ENCODE assay signal across 30 cellular contexts in the genomic region with DNA sequence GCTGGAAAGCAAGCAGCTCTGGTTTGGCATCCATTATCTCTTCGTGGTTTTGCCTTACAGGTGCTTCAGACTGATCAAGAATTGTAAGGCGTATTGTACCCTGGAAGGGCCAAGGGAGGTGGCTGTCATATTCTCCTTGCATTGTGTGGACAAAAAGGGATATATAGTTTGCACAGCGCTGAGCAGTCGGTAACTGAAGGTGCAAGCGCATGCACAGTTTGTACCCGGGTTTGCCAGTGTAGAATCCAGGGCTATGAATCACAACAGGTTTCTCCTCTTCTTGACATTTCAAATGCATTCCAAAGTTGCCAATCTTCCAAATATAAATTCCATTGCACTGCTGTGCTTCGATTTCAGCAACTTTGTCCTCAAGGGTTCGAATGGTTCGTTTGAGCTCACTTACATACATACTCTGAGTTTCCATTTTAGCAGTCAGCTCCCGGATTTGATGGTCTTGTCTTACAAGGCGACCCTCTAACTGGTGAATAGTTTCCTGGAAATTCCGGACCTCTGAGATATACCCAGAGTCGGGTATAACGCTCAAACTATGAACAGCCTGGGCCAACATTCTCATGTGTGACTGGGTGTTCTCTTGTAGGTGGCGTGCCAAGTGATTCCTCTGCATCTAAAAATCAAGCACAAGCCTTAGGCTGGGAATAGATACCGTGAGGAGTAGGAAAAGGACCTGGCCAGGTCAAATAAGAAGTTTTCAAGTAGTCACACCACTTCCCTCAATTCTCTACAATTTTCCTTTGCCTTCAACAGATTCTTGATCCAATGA.
"Had no signal": no experiment of that assay in that cellular context is flagged by ENCODE, and none has a peak within 500 bp of the region (broad histone marks: within the 10 kb centered on the region; RNA-seq: fewer than 3 reads in every experiment).

No MANE protein-coding gene starts in this region.

- H3K27me3 Mint-ChIP-seq: activated CD4-positive, alpha-beta memory T cell treated with anti-CD3 and anti-CD28 coated beads, Interleukin-2, amount 10 ng/mL, durations not matched to agents 7 days and 5 days; activated CD4-positive, alpha-beta T cell treated with anti-CD3 and anti-CD28 coated beads, Interleukin-2, amount 10 ng/mL, durations not matched to agents 7 days and 5 days; activated naive CD4-positive, alpha-beta T cell treated with anti-CD3 and anti-CD28 coated beads, Interleukin-2, amount 10 ng/mL, durations not matched to agents 7 days and 5 days; activated naive CD8-positive, alpha-beta T cell treated with anti-CD3 and anti-CD28 coated beads, Interleukin-2, amount 10 ng/mL, durations not matched to agents 7 days and 5 days; central memory CD8-positive, alpha-beta T cell; dendritic cell treated with granulocyte-macrophage colony-stimulating factor and Interleukin-4, amounts not matched to agents 40 ng/mL and 50 ng/mL, for 4 days; T-helper 17 cell had no signal

- H3K4me3 Mint-ChIP-seq: activated CD4-positive, alpha-beta memory T cell treated with anti-CD3 and anti-CD28 coated beads, Interleukin-2, amount 10 ng/mL, durations not matched to agents 7 days and 5 days; activated CD4-positive, alpha-beta T cell treated with anti-CD3 and anti-CD28 coated beads, Interleukin-2, amount 10 ng/mL, durations not matched to agents 7 days and 5 days; activated naive CD4-positive, alpha-beta T cell treated with anti-CD3 and anti-CD28 coated beads, Interleukin-2, amount 10 ng/mL, durations not matched to agents 7 days and 5 days; activated naive CD8-positive, alpha-beta T cell treated with anti-CD3 and anti-CD28 coated beads, Interleukin-2, amount 10 ng/mL, durations not matched to agents 7 days and 5 days; activated T-cell treated with anti-CD3 and anti-CD28 coated beads, Interleukin-2, amount 50 U/mL, for 72 hours; central memory CD8-positive, alpha-beta T cell; dendritic cell treated with granulocyte-macrophage colony-stimulating factor and Interleukin-4, amounts not matched to agents 40 ng/mL and 50 ng/mL, for 4 days; endodermal cell; T-helper 17 cell; WTC11 had no signal

- H3K27ac ChIP-seq: ascending aorta, brain microvascular endothelial cell, coronary artery, dorsolateral prefrontal cortex, esophagus muscularis mucosa, foreskin keratinocyte, gastrocnemius medialis, VCaP had no signal

- ATAC-seq: activated naive CD4-positive, alpha-beta T cell treated with anti-CD3 and anti-CD28 coated beads, Interleukin-2, amount 50 U/mL, for 72 hours; activated T-cell treated with anti-CD3 and anti-CD28 coated beads, Interleukin-2, amount 50 U/mL, for 72 hours; foreskin keratinocyte; gastrocnemius medialis; T-helper 17 cell; WTC11 had no signal

- H3K27ac Mint-ChIP-seq: activated CD4-positive, alpha-beta memory T cell treated with anti-CD3 and anti-CD28 coated beads, Interleukin-2, amount 10 ng/mL, durations not matched to agents 7 days and 5 days; activated CD4-positive, alpha-beta T cell treated with anti-CD3 and anti-CD28 coated beads, Interleukin-2, amount 10 ng/mL, durations not matched to agents 7 days and 5 days; activated naive CD4-positive, alpha-beta T cell treated with anti-CD3 and anti-CD28 coated beads, Interleukin-2, amount 10 ng/mL, durations not matched to agents 7 days and 5 days; activated naive CD4-positive, alpha-beta T cell treated with anti-CD3 and anti-CD28 coated beads, Interleukin-2, amount 50 U/mL, for 72 hours; activated naive CD8-positive, alpha-beta T cell treated with anti-CD3 and anti-CD28 coated beads, Interleukin-2, amount 10 ng/mL, durations not matched to agents 7 days and 5 days; dendritic cell treated with granulocyte-macrophage colony-stimulating factor and Interleukin-4, amounts not matched to agents 40 ng/mL and 50 ng/mL, for 4 days; endodermal cell; T-helper 17 cell; WTC11 had no signal

- H3K4me1 Mint-ChIP-seq: endodermal cell, WTC11 had no signal

- FAIRE-seq: bronchial epithelial cell, TTC549 had no signal

- H3K27me3 ChIP-seq: ascending aorta, brain microvascular endothelial cell, dorsolateral prefrontal cortex, esophagus muscularis mucosa, foreskin keratinocyte, gastrocnemius medialis, heart right ventricle had no signal

- H3K4me1 ChIP-seq: foreskin keratinocyte had no signal

- H3K4me3 ChIP-seq: ascending aorta, coronary artery, dorsolateral prefrontal cortex, esophagus muscularis mucosa, gastrocnemius medialis, heart right ventricle had no signal

- DNase-seq: activated CD4-positive, alpha-beta memory T cell treated with anti-CD3 and anti-CD28 coated beads, Interleukin-2, amount 10 ng/mL, durations not matched to agents 7 days and 5 days; activated CD4-positive, alpha-beta T cell treated with anti-CD3 and anti-CD28 coated beads for 1 hour; activated CD4-positive, alpha-beta T cell treated with anti-CD3 and anti-CD28 coated beads for 4 hours; activated CD4-positive, alpha-beta T cell treated with anti-CD3 and anti-CD28 coated beads, Interleukin-2, amount 10 ng/mL, durations not matched to agents 7 days and 5 days; activated CD4-positive, alpha-beta T cell treated with anti-CD3 and anti-CD28 coated beads, Interleukin-2, amount 50 U/mL, for 4 hours; activated gamma-delta T cell; activated naive CD4-positive, alpha-beta T cell; activated naive CD4-positive, alpha-beta T cell treated with anti-CD3 and anti-CD28 coated beads, Interleukin-2, amount 10 ng/mL, durations not matched to agents 7 days and 5 days; activated naive CD8-positive, alpha-beta T cell treated with anti-CD3 and anti-CD28 coated beads, Interleukin-2, amount 10 ng/mL, durations not matched to agents 7 days and 5 days; activated T-cell treated with anti-CD3 and anti-CD28 coated beads, Interleukin-2, amount 50 U/mL, for 72 hours; brain microvascular endothelial cell; dorsolateral prefrontal cortex; effector memory CD4-positive, alpha-beta T cell; endodermal cell; foreskin keratinocyte; gastrocnemius medialis; glutamatergic neuron; heart right ventricle; T-helper 1 cell; T-helper 17 cell had no signal

- H3K9me3 ChIP-seq: ascending aorta, esophagus muscularis mucosa, gastrocnemius medialis, heart right ventricle had no signal

- H3K9me3 Mint-ChIP-seq: activated CD4-positive, alpha-beta memory T cell treated with anti-CD3 and anti-CD28 coated beads, Interleukin-2, amount 10 ng/mL, durations not matched to agents 7 days and 5 days; activated CD4-positive, alpha-beta T cell treated with anti-CD3 and anti-CD28 coated beads, Interleukin-2, amount 10 ng/mL, durations not matched to agents 7 days and 5 days; activated naive CD4-positive, alpha-beta T cell treated with anti-CD3 and anti-CD28 coated beads, Interleukin-2, amount 10 ng/mL, durations not matched to agents 7 days and 5 days; activated naive CD4-positive, alpha-beta T cell treated with anti-CD3 and anti-CD28 coated beads, Interleukin-2, amount 50 U/mL, for 72 hours; activated naive CD8-positive, alpha-beta T cell treated with anti-CD3 and anti-CD28 coated beads, Interleukin-2, amount 10 ng/mL, durations not matched to agents 7 days and 5 days; activated T-cell treated with anti-CD3 and anti-CD28 coated beads, Interleukin-2, amount 50 U/mL, for 72 hours; central memory CD8-positive, alpha-beta T cell; dendritic cell treated with granulocyte-macrophage colony-stimulating factor and Interleukin-4, amounts not matched to agents 40 ng/mL and 50 ng/mL, for 4 days; endodermal cell; WTC11 had no signal
